In genomic region chr20:4759100-4759884, GRCh38 we compare ENCODE assay signal across 10 cellular contexts. TPM values are rescaled to one million over a fixed set of nuclear protein-coding genes. Genes with fewer than 3 reads are reported as not detected.
DNase-seq lines count a peak whose midpoint lies in the region; ATAC-seq, FAIRE-seq and TF ChIP-seq lines count a peak whose summit lies in the region.
"Not testable (repeated sequence)": the region's sequence is repeated elsewhere in the genome, so short reads cannot be mapped to it uniquely, and the experiment has no call there.
"Had no signal": no experiment of that assay in that cellular context is flagged by ENCODE, and none has a peak within 500 bp of the region (broad histone marks: within the 10 kb centered on the region; RNA-seq: fewer than 3 reads in every experiment).

No MANE protein-coding gene starts in this region.

- not testable (repeated sequence) for H3K27me3 ChIP-seq in A673 (replicated peaks; ENCODE audit: insufficient read depth, low read depth, low read length, poor library complexity); kidney epithelial cell (ENCODE audit: control insufficient read depth, insufficient read depth, low read length)
- H3K27me3 ChIP-seq in K562 (ENCODE audit: control insufficient read depth in 2 of 2, insufficient read depth in 2 of 2, low read length in 2 of 2), result peaks cover 0 to 10% of the 10 kb centered on the region in 2 experiments; a peak in 2 of 5 replicates

- not testable (repeated sequence) for TF ChIP-seq EP300 in K562 (IDR thresholded peaks at IDR 0.05; ENCODE audit: low read length)

- H3K9ac ChIP-seq in K562 (ENCODE audit: insufficient read depth in 1 of 2, low read depth in 2 of 2, low read length in 2 of 2), result not testable (repeated sequence)

- peak in 1 of 2 experiments; percentile 28; a peak in 2 of 4 replicates for TF ChIP-seq RAD21 in K562 (CRISPR knock-in tag; conservative IDR thresholded peaks at IDR 0.05 in 1 of 2, IDR thresholded peaks at IDR 0.05 in 1 of 2)

- not testable (repeated sequence) for H3K27ac ChIP-seq in A673 (ENCODE audit: low read depth, low read length, poor library complexity, severe bottlenecking); K562 (ENCODE audit: extremely low read depth, low read depth, low read length)

- not testable (repeated sequence) for H3K27me3 Mint-ChIP-seq in activated CD8-positive, alpha-beta T cell treated with anti-CD3 and anti-CD28 coated beads for 36 hours

- H3K79me2 ChIP-seq in K562 (ENCODE audit: control insufficient read depth, insufficient read depth, low read length), result not testable (repeated sequence)

- not testable (repeated sequence) for H3K9me1 ChIP-seq in K562 (ENCODE audit: control insufficient read depth, insufficient read depth, low read length)

- peak; percentile 23 for FAIRE-seq in K562 (lab: Jason Lieb, UNC)

- TF ChIP-seq CTCF in A673 (conservative IDR thresholded peaks at IDR 0.05; ENCODE audit: low read depth, low read length) (peak; percentile 52), GM13976 (IDR thresholded peaks at IDR 0.05; ENCODE audit: borderline replicate concordance, control extremely low read depth, extremely low read depth, insufficient read depth, missing control alignments) (peak; percentile 55), K562 (IDR thresholded peaks at IDR 0.05 in 2 of 3, conservative IDR thresholded peaks at IDR 0.05 in 1 of 3; ENCODE audit: insufficient read depth in 2 of 3, low read depth in 1 of 3, low read length in 3 of 3) (peak; percentile 40 to 45 (median 42); a peak in 5 of 6 replicates), kidney epithelial cell (IDR thresholded peaks at IDR 0.05; ENCODE audit: insufficient read depth, low read length, poor library complexity, severe bottlenecking) (peak; percentile 41)
- TF ChIP-seq CTCF in activated CD8-positive, alpha-beta T cell treated with anti-CD3 and anti-CD28 coated beads for 36 hours (IDR thresholded peaks at IDR 0.05), result not testable (repeated sequence)

- H3K4me1 ChIP-seq in A673 (ENCODE audit: insufficient read depth, low read length, poor library complexity, severe bottlenecking); K562 (replicated peaks in 1 of 2; ENCODE audit: control insufficient read depth in 2 of 2, insufficient read depth in 2 of 2, low read length in 2 of 2): not testable (repeated sequence)

- not testable (repeated sequence) for H3K9me3 ChIP-seq in A673 (ENCODE audit: low read depth, low read length, poor library complexity, severe bottlenecking); K562 (replicated peaks; ENCODE audit: control insufficient read depth, insufficient read depth, low read depth, low read length)

- not testable (repeated sequence) for H4K20me1 ChIP-seq in K562 (replicated peaks; ENCODE audit: control insufficient read depth, insufficient read depth, low read length)

- H3K4me2 ChIP-seq in K562 (ENCODE audit: insufficient read depth, low read length), result not testable (repeated sequence)

- H3K4me3 ChIP-seq in A673 (ENCODE audit: low read depth, low read length, poor library complexity, severe bottlenecking); K562; kidney epithelial cell (ENCODE audit: low read depth, low read length): not testable (repeated sequence)

- not testable (repeated sequence) for TF ChIP-seq POLR2A in K562 (conservative IDR thresholded peaks at IDR 0.05)

- in situ Hi-C loops in GM13976 (cut with MboI; ENCODE audit: low sequenced_read_pairs, unreplicated experiment); SK-MEL-5 (cut with HindIII; ENCODE audit: low pct_unique_long_range_greater_than_20kb, low sequenced_read_pairs); K562 (cut with MboI): not testable (repeated sequence)

- H3K9me3 Mint-ChIP-seq in activated CD8-positive, alpha-beta T cell treated with anti-CD3 and anti-CD28 coated beads for 36 hours, result not testable (repeated sequence)

- intact Hi-C loops in A673 (cut with micrococcal nuclease; ENCODE audit: unreplicated experiment); activated CD8-positive, alpha-beta T cell treated with anti-CD3 and anti-CD28 coated beads for 36 hours (cut with micrococcal nuclease); K562 (cut with micrococcal nuclease): not testable (repeated sequence)

- not testable (repeated sequence) for H2AFZ ChIP-seq in K562 (ENCODE audit: low read depth, low read length)

- WGBS in K562 (ENCODE audit: insufficient coverage, low coverage, missing lambda C conversion rate), result 15% methylated on average over 14 of the region's 16 CpGs

- DNase-seq in A673 (ENCODE audit: low spot score), result peak; percentile 48
- DNase-seq in GM13976 (ENCODE audit: low spot score); kidney epithelial cell (ENCODE audit: low read depth): not testable (repeated sequence)
- DNase-seq in NCI-H146 treated with DMSO at 0.1 percent for 48 hours (lab: John Stamatoyannopoulos, UW; ENCODE audit: unreplicated experiment), result peak; percentile 67
- DNase-seq in SK-MEL-5 (ENCODE audit: low read depth, low spot score), result peak; percentile 36
- peak; percentile 74 for DNase-seq in activated CD8-positive, alpha-beta T cell treated with anti-CD3 and anti-CD28 coated beads for 36 hours
- DNase-seq in K562 (ENCODE audit: extremely low read depth in 1 of 4, low spot score in 3 of 4), result peak in 3 of 4 experiments; percentile 10 to 20 (median 11)
- peak; percentile 57 for DNase-seq in stimulated activated CD4-positive, alpha-beta T cell treated with anti-CD3 and anti-CD28 coated beads, Interleukin-1b, Interleukin-23, amount 100 ng/mL, for 48 hours

- not testable (repeated sequence) for H3K36me3 Mint-ChIP-seq in activated CD8-positive, alpha-beta T cell treated with anti-CD3 and anti-CD28 coated beads for 36 hours (ENCODE audit: low read depth)

- CTCF ChIA-PET in A673 (lab: Charles Lee); K562 (lab: Yijun Ruan, JAX; ENCODE audit: low intra/inter-chr PET ratio): not testable (repeated sequence)
- CTCF ChIA-PET in activated CD8-positive, alpha-beta T cell treated with anti-CD3 and anti-CD28 coated beads for 36 hours (lab: Charles Lee), result interaction anchor here (0.9 to 2.2 kb wide), 13 partner anchors 9 to 433 kb away, joined by 3 to 7 read pairs (median 3); no protein-coding TSS in a partner anchor

- BruUV-seq in A673 (replicated peaks; lab: Mats Ljungman, UMichigan); K562 (replicated peaks; lab: Mats Ljungman, UMichigan): not testable (repeated sequence)

- H3K27ac Mint-ChIP-seq in activated CD8-positive, alpha-beta T cell treated with anti-CD3 and anti-CD28 coated beads for 36 hours, result not testable (repeated sequence)

- peak overlapping the region; percentile 28 for H3K4me3 Mint-ChIP-seq in activated CD8-positive, alpha-beta T cell treated with anti-CD3 and anti-CD28 coated beads for 36 hours

- ATAC-seq in activated CD8-positive, alpha-beta T cell treated with anti-CD3 and anti-CD28 coated beads for 36 hours; K562: not testable (repeated sequence)

- POLR2A ChIA-PET in A673 (lab: Charles Lee; ENCODE audit: low non-redundant PET); K562 (lab: Yijun Ruan, JAX): not testable (repeated sequence)
- POLR2A ChIA-PET in activated CD8-positive, alpha-beta T cell treated with anti-CD3 and anti-CD28 coated beads for 36 hours (lab: Charles Lee), result interaction anchor here (1.9 kb wide), 1 partner anchor 23 kb away, joined by 4 read pairs; no protein-coding TSS in a partner anchor

- not testable (repeated sequence) for H3K4me1 Mint-ChIP-seq in activated CD8-positive, alpha-beta T cell treated with anti-CD3 and anti-CD28 coated beads for 36 hours (ENCODE audit: low read depth)

- not testable (repeated sequence) for H3K36me3 ChIP-seq in A673 (ENCODE audit: insufficient read depth, low read length, poor library complexity, severe bottlenecking); K562 (ENCODE audit: control insufficient read depth, insufficient read depth, low read length); kidney epithelial cell (ENCODE audit: control insufficient read depth, insufficient read depth, low read length)

TF ChIP-seq in K562, 482 proteins besides CTCF, POLR2A, EP300 and RAD21:
- TF ChIP-seq TFAP4 (CRISPR knock-in tag; IDR thresholded peaks at IDR 0.05; ENCODE audit: borderline replicate concordance) (peak; percentile 64), NFIC (IDR thresholded peaks at IDR 0.05) (peak; percentile 72)

RNA-seq across cellular contexts. Expression of gene PRND, which starts 37.6 kb away (rescaled TPM):
- total RNA-seq in A673 (2021) (0.09 TPM in 1 of 2 replicates, not detected in the other), K562 (2014; rRNA removed) (not detected in 2 replicates), K562 (2014; rRNA removed; fragmentation: Illumina TruSeq; extraction: Trizol) (not detected in 2 replicates), K562 (2015; rRNA removed; fragmentation: Illumina TruSeq; extraction: Trizol) (not detected in 2 replicates), K562 (2021) (not detected in 2 replicates), kidney epithelial cell (not detected in 2 replicates)
- not detected in 2 replicates for total RNA-seq in SK-MEL-5 (2014; rRNA removed; shearing (Covaris generic))
- polyA plus RNA-seq in SK-MEL-5 (2015; cell fraction: cytosol; rRNA removed), result not detected in 2 replicates
- not detected in 2 replicates for polyA plus RNA-seq in SK-MEL-5 (2015; cell fraction: nucleus; rRNA removed)
- not detected for total RNA-seq in activated CD8-positive, alpha-beta T cell treated with anti-CD3 and anti-CD28 coated beads for 36 hours
- not detected in 2 replicates for total RNA-seq in K562 (2011; cell fraction: chromatin; rRNA removed; ENCODE audit: low replicate concordance)
- total RNA-seq in K562 (2011; cell fraction: nucleolus; rRNA removed), result not detected in 2 replicates
- total RNA-seq in K562 (2011; cell fraction: nucleoplasm; rRNA removed), result not detected in 2 replicates
- polyA plus RNA-seq in K562 (2011; rRNA removed) (not detected in 2 replicates), K562 (2014; fragmentation: Illumina TruSeq; extraction: Trizol) (not detected in 2 replicates), K562 (2014; fragmentation: Nextera tagmentation; extraction: Ambion mirVana) (not detected), K562 (2014; rRNA removed) (not detected in 2 replicates)
- not detected in 2 replicates for polyA plus RNA-seq in K562 (2011; cell fraction: cytosol; rRNA removed)
- not detected in 2 replicates for polyA plus RNA-seq in K562 (2011; cell fraction: nucleus; rRNA removed)
- polyA plus RNA-seq in K562 (2012), result not detected in 2 replicates
- polyA minus RNA-seq in K562 (2011; rRNA and poly(A)+ RNA removed), result not detected in 2 replicates
- polyA minus RNA-seq in K562 (2011; cell fraction: cytosol; rRNA and poly(A)+ RNA removed), result not detected in 2 replicates
- polyA minus RNA-seq in K562 (2011; cell fraction: nucleus; rRNA and poly(A)+ RNA removed), result not detected in 2 replicates
- total RNA-seq: gastroesophageal sphincter, right lobe of liver had no signal
